In the genomic region with DNA sequence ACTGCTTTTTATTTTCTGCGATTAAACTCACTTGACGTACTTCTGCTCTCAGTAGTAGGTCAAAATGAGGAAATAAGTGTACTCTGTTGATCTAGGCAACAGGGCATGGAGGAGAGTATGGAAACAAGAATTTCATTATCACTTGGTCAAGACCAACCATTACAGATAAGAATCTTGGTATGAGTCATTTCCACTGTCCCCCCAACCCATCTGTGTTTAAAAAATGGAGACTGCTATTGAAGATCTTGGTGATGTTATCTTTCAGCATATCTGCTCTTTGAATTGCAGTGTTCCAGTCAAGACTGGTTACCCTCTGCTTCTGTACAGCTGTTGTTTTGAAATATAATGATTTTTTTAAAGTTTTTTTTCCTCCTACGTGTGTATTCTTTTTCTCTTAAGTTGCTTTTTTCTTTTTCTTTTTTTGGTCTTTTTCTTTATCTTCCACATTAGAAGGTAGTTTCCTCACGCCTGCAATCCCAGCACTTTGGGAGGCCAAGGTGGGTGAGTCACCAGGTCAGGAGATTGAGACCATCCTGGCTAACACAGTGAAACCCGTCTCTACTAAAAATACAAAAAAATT, we compare ENCODE assay signal across 8 cellular contexts.
DNase-seq lines count a peak whose midpoint lies in the region; ATAC-seq lines count a peak whose summit lies in the region.

No MANE protein-coding gene starts in this region.

- intact Hi-C loops in dendritic cell treated with granulocyte-macrophage colony-stimulating factor and Interleukin-4, amounts not matched to agents 40 ng/mL and 50 ng/mL, for 4 days (cut with micrococcal nuclease): no loop called here

- peaks cover 11% of the 10 kb centered on the region for H3K9me3 Mint-ChIP-seq in dendritic cell treated with granulocyte-macrophage colony-stimulating factor and Interleukin-4, amounts not matched to agents 40 ng/mL and 50 ng/mL, for 4 days

- H3K4me3 Mint-ChIP-seq in dendritic cell treated with granulocyte-macrophage colony-stimulating factor and Interleukin-4, amounts not matched to agents 40 ng/mL and 50 ng/mL, for 4 days: no peak overlapping the region

- no peaks in the 10 kb centered on the region for H3K27me3 Mint-ChIP-seq in dendritic cell treated with granulocyte-macrophage colony-stimulating factor and Interleukin-4, amounts not matched to agents 40 ng/mL and 50 ng/mL, for 4 days

- H3K4me1 Mint-ChIP-seq in dendritic cell treated with granulocyte-macrophage colony-stimulating factor and Interleukin-4, amounts not matched to agents 40 ng/mL and 50 ng/mL, for 4 days (ENCODE audit: low read depth): peaks cover 54% of the 10 kb centered on the region

- ATAC-seq in GM21381 (IDR thresholded peaks at IDR 0.05; ENCODE audit: unreplicated experiment): peak; percentile 90
- ATAC-seq in HG03521 (IDR thresholded peaks at IDR 0.05; ENCODE audit: unreplicated experiment): peak; percentile 91

- peaks cover 24% of the 10 kb centered on the region for H3K36me3 Mint-ChIP-seq in dendritic cell treated with granulocyte-macrophage colony-stimulating factor and Interleukin-4, amounts not matched to agents 40 ng/mL and 50 ng/mL, for 4 days (ENCODE audit: low read depth)

- peak; percentile 93 for DNase-seq in GF-D8 (lab: John Stamatoyannopoulos, UW)
- DNase-seq in NCI-H2196 treated with DMSO at 0.1 percent for 48 hours (lab: John Stamatoyannopoulos, UW; ENCODE audit: unreplicated experiment): no peak
- DNase-seq in stimulated activated CD4-positive, alpha-beta T cell treated with anti-CD3 and anti-CD28 coated beads, Interleukin-15, amount 100 ng/mL, for 24 hours: no peak
- no peak for DNase-seq in epidermal melanocyte (ENCODE audit: insufficient read length, low spot score)
- DNase-seq in hippocampal formation (lab: John Stamatoyannopoulos, UW): no peak

- peak overlapping the region; percentile 46 for H3K27ac Mint-ChIP-seq in dendritic cell treated with granulocyte-macrophage colony-stimulating factor and Interleukin-4, amounts not matched to agents 40 ng/mL and 50 ng/mL, for 4 days
